In the genomic region with DNA sequence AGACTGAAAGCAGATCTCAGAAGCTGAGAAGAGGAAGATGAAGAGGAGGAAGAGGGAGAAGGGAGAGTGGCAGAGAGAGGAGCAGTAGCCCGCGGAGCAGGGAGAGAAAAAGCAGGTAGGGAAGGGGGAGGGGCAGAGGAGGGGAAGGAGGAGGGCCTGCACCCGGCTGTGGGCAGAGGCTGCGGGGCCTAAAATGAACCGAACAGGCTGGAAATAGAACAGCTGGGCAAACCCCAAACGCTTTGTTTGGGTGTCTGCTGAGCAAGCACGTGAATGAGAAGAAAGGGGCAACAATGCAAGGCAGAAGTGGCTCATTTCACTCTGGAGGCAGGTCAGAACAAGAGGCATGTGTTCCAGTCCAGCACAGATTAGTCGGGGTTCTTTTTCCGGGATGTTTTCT, we compare ENCODE assay signal across 9 cellular contexts. TPM values are rescaled to one million over a fixed set of nuclear protein-coding genes. Genes with fewer than 3 reads are reported as not detected.
DNase-seq lines count a peak whose midpoint lies in the region; ATAC-seq and TF ChIP-seq lines count a peak whose summit lies in the region.
"Had no signal": no experiment of that assay in that cellular context is flagged by ENCODE, and none has a peak within 500 bp of the region (broad histone marks: within the 10 kb centered on the region; RNA-seq: fewer than 3 reads in every experiment).

No MANE protein-coding gene starts in this region.

- no peak overlapping the region for H2AFZ ChIP-seq in SU-DHL-6 (ENCODE audit: low read depth, low read length, severe bottlenecking)

- H3K9me3 ChIP-seq in SU-DHL-6 (ENCODE audit: insufficient read depth, low read length): no peaks in the 10 kb centered on the region

- H3K4me3 ChIP-seq in SU-DHL-6 (ENCODE audit: insufficient read depth, low read length, poor library complexity, severe bottlenecking): peak overlapping the region; percentile 47

- H3K27me3 ChIP-seq in SU-DHL-6 (ENCODE audit: low read length): no peaks in the 10 kb centered on the region

- no peak for TF ChIP-seq CTCF in SU-DHL-6 (IDR thresholded peaks at IDR 0.05; ENCODE audit: insufficient read depth, low read length, poor library complexity, severe bottlenecking)

- intact Hi-C loops in left cardiac atrium (cut with DNase I): no loop called here

- H3K27me3 Mint-ChIP-seq in activated naive CD4-positive, alpha-beta T cell treated with anti-CD3 and anti-CD28 coated beads, Interleukin-2, amount 50 U/mL, for 24 hours: no peaks in the 10 kb centered on the region
- no peaks in the 10 kb centered on the region for H3K27me3 Mint-ChIP-seq in activated naive CD4-positive, alpha-beta T cell treated with anti-CD3 and anti-CD28 coated beads, Interleukin-2, amount 10 ng/mL, durations not matched to agents 7 days and 5 days
- no peaks in the 10 kb centered on the region for H3K27me3 Mint-ChIP-seq in stimulated activated naive CD8-positive, alpha-beta T cell treated with anti-CD3 and anti-CD28 coated beads, Interleukin-15, amount 100 ng/mL, for 72 hours

- no peak for DNase-seq in activated naive CD4-positive, alpha-beta T cell treated with anti-CD3 and anti-CD28 coated beads, Interleukin-2, amount 10 ng/mL, durations not matched to agents 7 days and 5 days
- DNase-seq in stimulated activated naive CD8-positive, alpha-beta T cell treated with anti-CD3 and anti-CD28 coated beads, Interleukin-15, amount 100 ng/mL, for 72 hours: peak in 1 of 2 donors; percentile 20
- DNase-seq in effector CD8-positive, alpha-beta T cell (lab: John Stamatoyannopoulos, UW): no peak
- DNase-seq in left cardiac atrium: no peak
- DNase-seq: effector memory CD8-positive, alpha-beta T cell had no signal

- no peaks in the 10 kb centered on the region for H3K9me3 Mint-ChIP-seq in activated naive CD4-positive, alpha-beta T cell treated with anti-CD3 and anti-CD28 coated beads, Interleukin-2, amount 50 U/mL, for 24 hours
- H3K9me3 Mint-ChIP-seq in activated naive CD4-positive, alpha-beta T cell treated with anti-CD3 and anti-CD28 coated beads, Interleukin-2, amount 10 ng/mL, durations not matched to agents 7 days and 5 days: no peaks in the 10 kb centered on the region
- peaks cover 0 to 5% of the 10 kb centered on the region in 2 donors for H3K9me3 Mint-ChIP-seq in stimulated activated naive CD8-positive, alpha-beta T cell treated with anti-CD3 and anti-CD28 coated beads, Interleukin-15, amount 100 ng/mL, for 72 hours
- H3K9me3 Mint-ChIP-seq: effector memory CD8-positive, alpha-beta T cell had no signal

- H3K9ac ChIP-seq in SU-DHL-6 (ENCODE audit: low read length): peak overlapping the region; percentile 66

- no peaks in the 10 kb centered on the region for H4K20me1 ChIP-seq in SU-DHL-6 (ENCODE audit: low read depth, low read length)

- H3K27ac Mint-ChIP-seq in activated naive CD4-positive, alpha-beta T cell treated with anti-CD3 and anti-CD28 coated beads, Interleukin-2, amount 50 U/mL, for 24 hours: peak overlapping the region; percentile 25
- H3K27ac Mint-ChIP-seq in activated naive CD4-positive, alpha-beta T cell treated with anti-CD3 and anti-CD28 coated beads, Interleukin-2, amount 10 ng/mL, durations not matched to agents 7 days and 5 days: no peak overlapping the region
- peak overlapping the region; percentile 34 to 91 for H3K27ac Mint-ChIP-seq in stimulated activated naive CD8-positive, alpha-beta T cell treated with anti-CD3 and anti-CD28 coated beads, Interleukin-15, amount 100 ng/mL, for 72 hours

- peak overlapping the region; percentile 95 for H3K27ac ChIP-seq in SU-DHL-6 (ENCODE audit: low read depth, low read length)

- H3K4me2 ChIP-seq in SU-DHL-6 (ENCODE audit: low read depth, low read length, poor library complexity, severe bottlenecking): peak overlapping the region; percentile 89

- peaks cover 15% of the 10 kb centered on the region for H3F3A ChIP-seq in SU-DHL-6 (ENCODE audit: insufficient read depth)

- ATAC-seq in HG02885 (IDR thresholded peaks at IDR 0.05; ENCODE audit: poor library complexity, unreplicated experiment): peak; percentile 65
- ATAC-seq in stimulated activated naive CD8-positive, alpha-beta T cell treated with anti-CD3 and anti-CD28 coated beads, Interleukin-15, amount 100 ng/mL, for 72 hours: peak; percentile 64
- no peak for ATAC-seq in GM19395 (IDR thresholded peaks at IDR 0.05; ENCODE audit: unreplicated experiment)
- ATAC-seq in left cardiac atrium: no peak
- ATAC-seq: effector memory CD8-positive, alpha-beta T cell had no signal

- H3K4me3 Mint-ChIP-seq in activated naive CD4-positive, alpha-beta T cell treated with anti-CD3 and anti-CD28 coated beads, Interleukin-2, amount 50 U/mL, for 24 hours: no peak overlapping the region
- no peak overlapping the region for H3K4me3 Mint-ChIP-seq in activated naive CD4-positive, alpha-beta T cell treated with anti-CD3 and anti-CD28 coated beads, Interleukin-2, amount 10 ng/mL, durations not matched to agents 7 days and 5 days
- H3K4me3 Mint-ChIP-seq in stimulated activated naive CD8-positive, alpha-beta T cell treated with anti-CD3 and anti-CD28 coated beads, Interleukin-15, amount 100 ng/mL, for 72 hours: peak overlapping the region; percentile 5 to 28
- H3K4me3 Mint-ChIP-seq: effector memory CD8-positive, alpha-beta T cell had no signal

- CTCF ChIA-PET in activated naive CD4-positive, alpha-beta T cell treated with anti-CD3 and anti-CD28 coated beads, Interleukin-2, amount 10 ng/mL, durations not matched to agents 7 days and 5 days (lab: Charles Lee): interaction anchor here (3.4 kb wide), 1 partner anchor 36 kb away, joined by 16 read pairs; no protein-coding TSS in a partner anchor

- H3K36me3 ChIP-seq in SU-DHL-6 (ENCODE audit: low read length): no peaks in the 10 kb centered on the region

- peaks cover 2% of the 10 kb centered on the region for H3K36me3 Mint-ChIP-seq in activated naive CD4-positive, alpha-beta T cell treated with anti-CD3 and anti-CD28 coated beads, Interleukin-2, amount 50 U/mL, for 24 hours
- H3K36me3 Mint-ChIP-seq in activated naive CD4-positive, alpha-beta T cell treated with anti-CD3 and anti-CD28 coated beads, Interleukin-2, amount 10 ng/mL, durations not matched to agents 7 days and 5 days: no peaks in the 10 kb centered on the region

- H3K9me2 ChIP-seq in SU-DHL-6 (replicated peaks; ENCODE audit: insufficient read depth, low read length): no peaks in the 10 kb centered on the region

- peaks cover 7% of the 10 kb centered on the region for H3K4me1 Mint-ChIP-seq in activated naive CD4-positive, alpha-beta T cell treated with anti-CD3 and anti-CD28 coated beads, Interleukin-2, amount 50 U/mL, for 24 hours
- no peaks in the 10 kb centered on the region for H3K4me1 Mint-ChIP-seq in activated naive CD4-positive, alpha-beta T cell treated with anti-CD3 and anti-CD28 coated beads, Interleukin-2, amount 10 ng/mL, durations not matched to agents 7 days and 5 days
- H3K4me1 Mint-ChIP-seq in stimulated activated naive CD8-positive, alpha-beta T cell treated with anti-CD3 and anti-CD28 coated beads, Interleukin-15, amount 100 ng/mL, for 72 hours: peaks cover 30% of the 10 kb centered on the region

- H3K79me2 ChIP-seq in SU-DHL-6 (ENCODE audit: insufficient read depth, low read length): no peaks in the 10 kb centered on the region

RNA-seq across cellular contexts. Expression of a gene that starts 33.5 kb away (rescaled TPM):
- 1 to 10 TPM; 8.7 to 8.8 TPM for total RNA-seq in left cardiac atrium

Comparison
In these comparisons a context has a peak if more than half of its experiments do, and no peak if none do; other contexts are left out.
1. H3K4me3 Mint-ChIP-seq: peak in stimulated activated naive CD8-positive, alpha-beta T cell treated with anti-CD3 and anti-CD28 coated beads, Interleukin-15, amount 100 ng/mL, for 72 hours (2 of 2); none in activated naive CD4-positive, alpha-beta T cell treated with anti-CD3 and anti-CD28 coated beads, Interleukin-2, amount 50 U/mL, for 24 hours (single experiment) and activated naive CD4-positive, alpha-beta T cell treated with anti-CD3 and anti-CD28 coated beads, Interleukin-2, amount 10 ng/mL, durations not matched to agents 7 days and 5 days (single experiment).
2. ATAC-seq: peak in HG02885 (single experiment) and stimulated activated naive CD8-positive, alpha-beta T cell treated with anti-CD3 and anti-CD28 coated beads, Interleukin-15, amount 100 ng/mL, for 72 hours (single experiment); none in GM19395 (single experiment) and left cardiac atrium (0 of 2).